In the genomic region with DNA sequence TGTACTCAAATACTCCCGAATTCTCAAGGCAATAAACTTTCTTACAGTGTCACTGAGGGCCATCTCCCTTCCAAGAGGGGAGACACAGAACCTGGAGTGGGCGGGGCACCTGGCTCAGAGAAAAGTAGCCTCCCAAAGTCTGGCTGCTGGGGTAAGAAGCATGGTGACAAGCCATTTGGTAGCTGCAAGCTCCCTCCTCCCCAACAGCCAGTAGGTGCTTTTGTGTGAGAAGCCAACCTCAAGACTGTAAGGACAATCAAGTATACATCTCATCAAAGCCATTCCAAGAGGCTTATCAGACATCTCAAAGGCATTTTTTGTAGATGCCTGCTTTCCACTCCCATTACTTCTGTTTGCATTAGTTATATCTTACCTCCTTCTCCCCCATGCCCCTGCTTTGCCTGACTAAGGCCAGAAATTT, we compare ENCODE assay signal across 9 cellular contexts. TPM values are rescaled to one million over a fixed set of nuclear protein-coding genes. Genes with fewer than 3 reads are reported as not detected.
A peak's percentile ranks its signal among the peaks of the same experiment; 100 is the strongest.
DNase-seq lines count a peak whose midpoint lies in the region; ATAC-seq and TF ChIP-seq lines count a peak whose summit lies in the region.
"Had no signal": no experiment of that assay in that cellular context is flagged by ENCODE, and none has a peak within 500 bp of the region (broad histone marks: within the 10 kb centered on the region; RNA-seq: fewer than 3 reads in every experiment).

No MANE protein-coding gene starts in this region.

- ATAC-seq in gastrocnemius medialis, result no peak
- no peak for ATAC-seq in omental fat pad (ENCODE audit: low FRiP score)
- no peak for ATAC-seq in GM18519 (IDR thresholded peaks at IDR 0.05; ENCODE audit: low FRiP score, unreplicated experiment)

- TF ChIP-seq CTCF in astrocyte of the cerebellum (IDR thresholded peaks at IDR 0.05; ENCODE audit: low read depth, low read length, missing control alignments), result no peak
- no peak for TF ChIP-seq CTCF in gastrocnemius medialis (IDR thresholded peaks at IDR 0.05 in 4 of 5, conservative IDR thresholded peaks at IDR 0.05 in 1 of 5)
- no peak for TF ChIP-seq CTCF in omental fat pad (IDR thresholded peaks at IDR 0.05)

- H3K4me1 Mint-ChIP-seq in immature natural killer cell, result peaks cover 66 to 79% of the 10 kb centered on the region in 2 donors

- H3K4me3 Mint-ChIP-seq in immature natural killer cell, result peak overlapping the region; percentile 93 to 97 (median 96)

- DNase-seq in EL (peak; percentile 48), astrocyte of the cerebellum (ENCODE audit: low read depth) (no peak), immature natural killer cell (no peak), gastrocnemius medialis (peak in 1 of 2 donors; percentile 34), omental fat pad (ENCODE audit: low spot score) (no peak), NCI-H774 (lab: John Stamatoyannopoulos, UW) (no peak), NCI-H2196 treated with DMSO at 0.1 percent for 48 hours (lab: John Stamatoyannopoulos, UW; ENCODE audit: unreplicated experiment) (no peak)

- no peaks in the 10 kb centered on the region for H3K36me3 Mint-ChIP-seq in immature natural killer cell

- no peaks in the 10 kb centered on the region for H3K36me3 ChIP-seq in gastrocnemius medialis

- peaks cover 0 to 14% (median 3%) of the 10 kb centered on the region in 3 donors for H3K27me3 ChIP-seq in gastrocnemius medialis

- H3K4me1 ChIP-seq in gastrocnemius medialis, result peaks cover 35 to 48% of the 10 kb centered on the region in 2 donors

- H3K27ac ChIP-seq in gastrocnemius medialis, result peak overlapping the region; percentile 75 to 83 (median 82)

- H3K27me3 Mint-ChIP-seq in immature natural killer cell (ENCODE audit: low read depth in 3 of 3), result peaks cover 0 to 7% (median 3%) of the 10 kb centered on the region in 3 donors

- H3K27ac Mint-ChIP-seq in immature natural killer cell, result peak overlapping the region in 4 of 6 donors; percentile 64 to 93 (median 76)

- peak in 1 of 2 donors; percentile 13 for TF ChIP-seq POLR2A in gastrocnemius medialis (IDR thresholded peaks at IDR 0.05)

- H3K9me3 ChIP-seq in gastrocnemius medialis, result no peaks in the 10 kb centered on the region

- in situ Hi-C loops in astrocyte of the cerebellum (cut with HindIII; ENCODE audit: low sequenced_read_pairs), result loop anchor here (5.0 kb wide), 2 partner anchors 59 to 119 kb away; no protein-coding TSS in a partner anchor
- in situ Hi-C loops in gastrocnemius medialis (cut with MboI; ENCODE audit: low sequenced_read_pairs in 4 of 4), result no loop called here

- no peaks in the 10 kb centered on the region for H3K9me3 Mint-ChIP-seq in immature natural killer cell

- H3K4me3 ChIP-seq in astrocyte of the cerebellum (ENCODE audit: low read depth, low read length) (peak overlapping the region; percentile 87), gastrocnemius medialis (peak overlapping the region; percentile 52 to 71 (median 64))

- intact Hi-C loops in gastrocnemius medialis (cut with DNase I; ENCODE audit: low total_unique reads), result loop anchor here (5.0 kb wide), 1 partner anchor 94 kb away; no protein-coding TSS in a partner anchor

RNA-seq across cellular contexts. Expression of a gene that starts 1.4 kb away (rescaled TPM):
- 10 to 100 TPM; 17.3 to 45.0 (median 20.0) TPM for polyA plus RNA-seq in immature natural killer cell
- total RNA-seq in gastrocnemius medialis (10 to 100 TPM in 3 of 4 donors, 1 to 10 TPM in 1; 7.2 to 18.5 (median 16.3) TPM), omental fat pad (100 to 1,000 TPM; 141 to 255 (median 171) TPM)

RNA-seq across cellular contexts. Expression of a gene that starts 59.0 kb away (rescaled TPM):
- polyA plus RNA-seq in immature natural killer cell, result not detected
- total RNA-seq in gastrocnemius medialis (1 to 10 TPM in 2 of 4 donors, not detected in 2; 2.6 to 5.3 TPM), omental fat pad (1 to 10 TPM in 1 of 4 donors, under 1 TPM in 1, not detected in 2; 0.12 to 1.1 TPM)
- total RNA-seq: Daoy had no signal

Comparison
In these comparisons a context has a peak if more than half of its experiments do, and no peak if none do; other contexts are left out.
1. RNA of a gene that starts 1.4 kb away (total RNA-seq): 141 to 255 TPM in omental fat pad; 7.2 to 18.5 TPM in gastrocnemius medialis; every median in the first group is over 4 times any median in the second.